Comparison of ENCODE assay signal across 1 cellular context in the genomic region with DNA sequence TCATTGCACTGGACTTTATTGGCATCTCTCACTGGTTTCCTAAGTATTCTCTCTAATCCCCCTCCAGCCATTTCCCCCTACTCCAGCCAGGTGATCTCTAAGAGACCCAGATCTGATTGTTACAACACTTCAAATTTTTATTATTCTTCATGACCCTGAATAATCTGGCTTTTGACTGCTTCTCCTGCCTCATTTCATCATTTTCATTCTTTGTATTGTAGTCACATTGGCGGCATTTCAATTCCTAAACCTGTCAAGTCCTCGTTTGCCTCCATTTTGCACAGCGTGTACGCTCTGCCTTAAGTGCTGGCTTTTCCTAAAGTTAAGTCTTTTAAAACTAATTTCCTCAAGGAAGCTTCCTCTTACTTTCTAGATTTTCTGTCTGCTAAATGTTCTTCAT.
TF ChIP-seq lines count a peak whose summit lies in the region.

No MANE protein-coding gene starts in this region.

TF ChIP-seq in GM23338, 12 proteins besides CTCF, POLR2A, EP300 and RAD21 (continued from another document):
- TF ChIP-seq, protein P1, sequence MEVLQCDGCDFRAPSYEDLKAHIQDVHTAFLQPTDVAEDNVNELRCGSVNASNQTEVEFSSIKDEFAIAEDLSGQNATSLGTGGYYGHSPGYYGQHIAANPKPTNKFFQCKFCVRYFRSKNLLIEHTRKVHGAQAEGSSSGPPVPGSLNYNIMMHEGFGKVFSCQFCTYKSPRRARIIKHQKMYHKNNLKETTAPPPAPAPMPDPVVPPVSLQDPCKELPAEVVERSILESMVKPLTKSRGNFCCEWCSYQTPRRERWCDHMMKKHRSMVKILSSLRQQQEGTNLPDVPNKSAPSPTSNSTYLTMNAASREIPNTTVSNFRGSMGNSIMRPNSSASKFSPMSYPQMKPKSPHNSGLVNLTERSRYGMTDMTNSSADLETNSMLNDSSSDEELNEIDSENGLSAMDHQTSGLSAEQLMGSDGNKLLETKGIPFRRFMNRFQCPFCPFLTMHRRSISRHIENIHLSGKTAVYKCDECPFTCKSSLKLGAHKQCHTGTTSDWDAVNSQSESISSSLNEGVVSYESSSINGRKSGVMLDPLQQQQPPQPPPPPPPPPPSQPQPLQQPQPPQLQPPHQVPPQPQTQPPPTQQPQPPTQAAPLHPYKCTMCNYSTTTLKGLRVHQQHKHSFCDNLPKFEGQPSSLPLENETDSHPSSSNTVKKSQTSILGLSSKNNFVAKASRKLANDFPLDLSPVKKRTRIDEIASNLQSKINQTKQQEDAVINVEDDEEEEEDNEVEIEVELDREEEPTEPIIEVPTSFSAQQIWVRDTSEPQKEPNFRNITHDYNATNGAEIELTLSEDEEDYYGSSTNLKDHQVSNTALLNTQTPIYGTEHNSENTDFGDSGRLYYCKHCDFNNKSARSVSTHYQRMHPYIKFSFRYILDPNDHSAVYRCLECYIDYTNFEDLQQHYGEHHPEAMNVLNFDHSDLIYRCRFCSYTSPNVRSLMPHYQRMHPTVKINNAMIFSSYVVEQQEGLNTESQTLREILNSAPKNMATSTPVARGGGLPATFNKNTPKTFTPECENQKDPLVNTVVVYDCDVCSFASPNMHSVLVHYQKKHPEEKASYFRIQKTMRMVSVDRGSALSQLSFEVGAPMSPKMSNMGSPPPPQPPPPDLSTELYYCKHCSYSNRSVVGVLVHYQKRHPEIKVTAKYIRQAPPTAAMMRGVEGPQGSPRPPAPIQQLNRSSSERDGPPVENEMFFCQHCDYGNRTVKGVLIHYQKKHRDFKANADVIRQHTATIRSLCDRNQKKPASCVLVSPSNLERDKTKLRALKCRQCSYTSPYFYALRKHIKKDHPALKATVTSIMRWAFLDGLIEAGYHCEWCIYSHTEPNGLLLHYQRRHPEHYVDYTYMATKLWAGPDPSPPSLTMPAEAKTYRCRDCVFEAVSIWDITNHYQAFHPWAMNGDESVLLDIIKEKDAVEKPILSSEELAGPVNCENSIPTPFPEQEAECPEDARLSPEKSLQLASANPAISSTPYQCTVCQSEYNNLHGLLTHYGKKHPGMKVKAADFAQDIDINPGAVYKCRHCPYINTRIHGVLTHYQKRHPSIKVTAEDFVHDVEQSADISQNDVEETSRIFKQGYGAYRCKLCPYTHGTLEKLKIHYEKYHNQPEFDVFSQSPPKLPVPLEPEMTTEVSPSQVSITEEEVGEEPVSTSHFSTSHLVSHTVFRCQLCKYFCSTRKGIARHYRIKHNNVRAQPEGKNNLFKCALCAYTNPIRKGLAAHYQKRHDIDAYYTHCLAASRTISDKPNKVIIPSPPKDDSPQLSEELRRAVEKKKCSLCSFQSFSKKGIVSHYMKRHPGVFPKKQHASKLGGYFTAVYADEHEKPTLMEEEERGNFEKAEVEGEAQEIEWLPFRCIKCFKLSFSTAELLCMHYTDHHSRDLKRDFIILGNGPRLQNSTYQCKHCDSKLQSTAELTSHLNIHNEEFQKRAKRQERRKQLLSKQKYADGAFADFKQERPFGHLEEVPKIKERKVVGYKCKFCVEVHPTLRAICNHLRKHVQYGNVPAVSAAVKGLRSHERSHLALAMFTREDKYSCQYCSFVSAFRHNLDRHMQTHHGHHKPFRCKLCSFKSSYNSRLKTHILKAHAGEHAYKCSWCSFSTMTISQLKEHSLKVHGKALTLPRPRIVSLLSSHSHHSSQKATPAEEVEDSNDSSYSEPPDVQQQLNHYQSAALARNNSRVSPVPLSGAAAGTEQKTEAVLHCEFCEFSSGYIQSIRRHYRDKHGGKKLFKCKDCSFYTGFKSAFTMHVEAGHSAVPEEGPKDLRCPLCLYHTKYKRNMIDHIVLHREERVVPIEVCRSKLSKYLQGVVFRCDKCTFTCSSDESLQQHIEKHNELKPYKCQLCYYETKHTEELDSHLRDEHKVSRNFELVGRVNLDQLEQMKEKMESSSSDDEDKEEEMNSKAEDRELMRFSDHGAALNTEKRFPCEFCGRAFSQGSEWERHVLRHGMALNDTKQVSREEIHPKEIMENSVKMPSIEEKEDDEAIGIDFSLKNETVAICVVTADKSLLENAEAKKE (CRISPR knock-in tag; IDR thresholded peaks at IDR 0.05): no peak
- TF ChIP-seq NANOG (IDR thresholded peaks at IDR 0.05; ENCODE audit: borderline replicate concordance): no peak
- TF ChIP-seq STAT1 (IDR thresholded peaks at IDR 0.05; ENCODE audit: unreplicated experiment): no peak
- TF ChIP-seq, protein P2, sequence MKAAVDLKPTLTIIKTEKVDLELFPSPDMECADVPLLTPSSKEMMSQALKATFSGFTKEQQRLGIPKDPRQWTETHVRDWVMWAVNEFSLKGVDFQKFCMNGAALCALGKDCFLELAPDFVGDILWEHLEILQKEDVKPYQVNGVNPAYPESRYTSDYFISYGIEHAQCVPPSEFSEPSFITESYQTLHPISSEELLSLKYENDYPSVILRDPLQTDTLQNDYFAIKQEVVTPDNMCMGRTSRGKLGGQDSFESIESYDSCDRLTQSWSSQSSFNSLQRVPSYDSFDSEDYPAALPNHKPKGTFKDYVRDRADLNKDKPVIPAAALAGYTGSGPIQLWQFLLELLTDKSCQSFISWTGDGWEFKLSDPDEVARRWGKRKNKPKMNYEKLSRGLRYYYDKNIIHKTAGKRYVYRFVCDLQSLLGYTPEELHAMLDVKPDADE (IDR thresholded peaks at IDR 0.05): no peak
- TF ChIP-seq REST (IDR thresholded peaks at IDR 0.05; ENCODE audit: unreplicated experiment): no peak
- TF ChIP-seq CREB1 (CRISPR knock-in tag; IDR thresholded peaks at IDR 0.05; ENCODE audit: low read depth): no peak
- no peak for TF ChIP-seq JUNB (IDR thresholded peaks at IDR 0.05; ENCODE audit: unreplicated experiment)
